25 cellular contexts compared by ENCODE assay signal in the genomic region with DNA sequence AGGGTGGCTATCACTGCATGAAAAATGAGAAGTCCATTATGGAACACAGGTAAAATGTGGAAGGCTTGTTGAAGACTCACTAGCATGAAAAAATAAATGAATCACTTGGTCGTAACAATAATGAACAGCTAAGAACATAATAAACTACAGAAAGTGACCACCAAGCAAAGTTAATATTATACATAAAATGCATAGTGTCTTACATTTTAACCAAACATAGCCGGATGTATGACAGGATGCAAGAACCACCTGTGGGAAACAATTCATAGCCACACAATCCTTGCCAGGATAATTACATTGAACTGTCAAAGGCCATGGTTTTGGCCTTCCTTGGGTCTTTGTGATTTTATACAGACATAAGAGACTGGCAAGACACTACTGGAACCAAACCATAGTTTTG.
"Had no signal": no experiment of that assay in that cellular context is flagged by ENCODE, and none has a peak within 500 bp of the region (broad histone marks: within the 10 kb centered on the region; RNA-seq: fewer than 3 reads in every experiment).

No MANE protein-coding gene starts in this region.

- ATAC-seq: activated CD4-positive, alpha-beta T cell treated with anti-CD3 and anti-CD28 coated beads for 36 hours; activated CD8-positive, alpha-beta memory T cell treated with anti-CD3 and anti-CD28 coated beads, Interleukin-2, amount 10 ng/mL, durations not matched to agents 7 days and 5 days; activated CD8-positive, alpha-beta T cell treated with anti-CD3 and anti-CD28 coated beads, Interleukin-2, amount 10 ng/mL, durations not matched to agents 7 days and 5 days; activated naive CD8-positive, alpha-beta T cell treated with anti-CD3 and anti-CD28 coated beads, Interleukin-2, amount 50 U/mL, for 24 hours; esophagus mucosa; left ventricle myocardium superior; stimulated activated memory B cell treated with anti-CD40 and anti-IgM and Interleukin-4, amounts not matched to agents 10 μg/mL and 1 μg/mL and 100 μg/mL, for 72 hours had no signal

- DNase-seq: activated CD4-positive, alpha-beta T cell treated with anti-CD3 and anti-CD28 coated beads for 36 hours; activated CD4-positive, CD25-positive, alpha-beta regulatory T cell; activated CD8-positive, alpha-beta memory T cell treated with anti-CD3 and anti-CD28 coated beads, Interleukin-2, amount 10 ng/mL, durations not matched to agents 7 days and 5 days; activated CD8-positive, alpha-beta T cell treated with anti-CD3 and anti-CD28 coated beads, Interleukin-2, amount 10 ng/mL, durations not matched to agents 7 days and 5 days; activated naive CD8-positive, alpha-beta T cell treated with anti-CD3 and anti-CD28 coated beads, Interleukin-2, amount 50 U/mL, for 24 hours; activated T-cell treated with anti-CD3 and anti-CD28 coated beads, Interleukin-2, amount 50 U/mL, for 48 hours; amygdala; central memory CD4-positive, alpha-beta T cell; endodermal cell; foreskin fibroblast; left ventricle myocardium superior; mammary epithelial cell; naive B cell; ovary; retina; sigmoid colon; small intestine; stimulated activated CD4-positive, alpha-beta T cell treated with anti-CD3 and anti-CD28 coated beads, Interleukin-1b, Interleukin-23, amount 100 ng/mL, for 48 hours; stimulated activated CD4-positive, alpha-beta T cell treated with anti-CD3 and anti-CD28 coated beads, Interleukin-4, amount 100 ng/mL, for 4 hours; stimulated activated CD8-positive, alpha-beta memory T cell treated with anti-CD3 and anti-CD28 coated beads, Interleukin-4, amount 100 ng/mL, for 48 hours; stomach; tibial artery had no signal

- H3K9me3 ChIP-seq: ovary, sigmoid colon, stomach, suprapubic skin, tibial artery had no signal

- H3K27ac ChIP-seq: ovary, sigmoid colon, stomach, suprapubic skin, tibial artery had no signal

- FAIRE-seq: small intestine had no signal

- H3K27me3 ChIP-seq: ovary, sigmoid colon, stomach, suprapubic skin, tibial artery had no signal

- H3K4me3 ChIP-seq: ovary, sigmoid colon, stomach, suprapubic skin, tibial artery had no signal

- H3K36me3 ChIP-seq: ovary, sigmoid colon, stomach, suprapubic skin, tibial artery had no signal
